ENCODE assay signal across 1 cellular context in genomic region chr1:117116784-117117130, GRCh38.
TF ChIP-seq lines count a peak whose summit lies in the region.

No MANE protein-coding gene starts in this region.

TF ChIP-seq in WTC11, 78 proteins besides CTCF, POLR2A, EP300 and RAD21 (continued from another document):
- TF ChIP-seq, protein P1, sequence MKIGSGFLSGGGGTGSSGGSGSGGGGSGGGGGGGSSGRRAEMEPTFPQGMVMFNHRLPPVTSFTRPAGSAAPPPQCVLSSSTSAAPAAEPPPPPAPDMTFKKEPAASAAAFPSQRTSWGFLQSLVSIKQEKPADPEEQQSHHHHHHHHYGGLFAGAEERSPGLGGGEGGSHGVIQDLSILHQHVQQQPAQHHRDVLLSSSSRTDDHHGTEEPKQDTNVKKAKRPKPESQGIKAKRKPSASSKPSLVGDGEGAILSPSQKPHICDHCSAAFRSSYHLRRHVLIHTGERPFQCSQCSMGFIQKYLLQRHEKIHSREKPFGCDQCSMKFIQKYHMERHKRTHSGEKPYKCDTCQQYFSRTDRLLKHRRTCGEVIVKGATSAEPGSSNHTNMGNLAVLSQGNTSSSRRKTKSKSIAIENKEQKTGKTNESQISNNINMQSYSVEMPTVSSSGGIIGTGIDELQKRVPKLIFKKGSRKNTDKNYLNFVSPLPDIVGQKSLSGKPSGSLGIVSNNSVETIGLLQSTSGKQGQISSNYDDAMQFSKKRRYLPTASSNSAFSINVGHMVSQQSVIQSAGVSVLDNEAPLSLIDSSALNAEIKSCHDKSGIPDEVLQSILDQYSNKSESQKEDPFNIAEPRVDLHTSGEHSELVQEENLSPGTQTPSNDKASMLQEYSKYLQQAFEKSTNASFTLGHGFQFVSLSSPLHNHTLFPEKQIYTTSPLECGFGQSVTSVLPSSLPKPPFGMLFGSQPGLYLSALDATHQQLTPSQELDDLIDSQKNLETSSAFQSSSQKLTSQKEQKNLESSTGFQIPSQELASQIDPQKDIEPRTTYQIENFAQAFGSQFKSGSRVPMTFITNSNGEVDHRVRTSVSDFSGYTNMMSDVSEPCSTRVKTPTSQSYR (CRISPR knock-in tag; IDR thresholded peaks at IDR 0.05), result no peak
- no peak for TF ChIP-seq ELF4 (CRISPR knock-in tag; IDR thresholded peaks at IDR 0.05; ENCODE audit: low read depth)
- TF ChIP-seq MYBL2 (CRISPR knock-in tag; IDR thresholded peaks at IDR 0.05), result no peak
- TF ChIP-seq, protein P2, sequence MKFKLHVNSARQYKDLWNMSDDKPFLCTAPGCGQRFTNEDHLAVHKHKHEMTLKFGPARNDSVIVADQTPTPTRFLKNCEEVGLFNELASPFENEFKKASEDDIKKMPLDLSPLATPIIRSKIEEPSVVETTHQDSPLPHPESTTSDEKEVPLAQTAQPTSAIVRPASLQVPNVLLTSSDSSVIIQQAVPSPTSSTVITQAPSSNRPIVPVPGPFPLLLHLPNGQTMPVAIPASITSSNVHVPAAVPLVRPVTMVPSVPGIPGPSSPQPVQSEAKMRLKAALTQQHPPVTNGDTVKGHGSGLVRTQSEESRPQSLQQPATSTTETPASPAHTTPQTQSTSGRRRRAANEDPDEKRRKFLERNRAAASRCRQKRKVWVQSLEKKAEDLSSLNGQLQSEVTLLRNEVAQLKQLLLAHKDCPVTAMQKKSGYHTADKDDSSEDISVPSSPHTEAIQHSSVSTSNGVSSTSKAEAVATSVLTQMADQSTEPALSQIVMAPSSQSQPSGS (CRISPR knock-in tag; IDR thresholded peaks at IDR 0.05; ENCODE audit: borderline replicate concordance, low read depth), result no peak
- no peak for TF ChIP-seq MAX (CRISPR knock-in tag; IDR thresholded peaks at IDR 0.05)
- TF ChIP-seq CREB1 (CRISPR knock-in tag; IDR thresholded peaks at IDR 0.05), result no peak
- no peak for TF ChIP-seq MXD4 (CRISPR knock-in tag; IDR thresholded peaks at IDR 0.05; ENCODE audit: borderline replicate concordance)
- no peak for TF ChIP-seq NR2C2 (CRISPR knock-in tag; IDR thresholded peaks at IDR 0.05)
- TF ChIP-seq IRF2 (CRISPR knock-in tag; IDR thresholded peaks at IDR 0.05; ENCODE audit: borderline replicate concordance, low read depth), result no peak
- no peak for TF ChIP-seq TEAD1 (CRISPR knock-in tag; IDR thresholded peaks at IDR 0.05)
